12 cellular contexts compared by ENCODE assay signal in the genomic region with DNA sequence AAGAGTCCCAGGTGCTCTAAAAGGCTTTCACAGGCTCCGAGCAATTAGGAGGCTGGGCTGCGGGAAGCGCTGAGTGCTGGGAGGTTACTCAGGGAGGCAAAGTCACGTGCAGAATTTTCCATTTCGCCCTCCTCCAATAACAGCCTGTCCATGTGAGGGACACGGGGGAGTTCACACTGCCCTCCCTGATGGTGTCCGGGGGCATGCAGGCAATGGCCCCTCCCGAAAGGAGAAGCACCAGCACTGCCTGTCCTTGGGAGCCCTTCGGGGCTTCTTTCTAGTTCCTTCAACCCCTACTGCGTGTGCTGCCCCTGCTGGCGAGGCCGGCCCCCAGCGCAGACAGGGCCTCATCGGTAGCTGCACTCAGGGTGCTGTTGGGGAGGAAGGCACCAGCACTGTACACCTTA.
DNase-seq lines count a peak whose midpoint lies in the region; ATAC-seq and TF ChIP-seq lines count a peak whose summit lies in the region.
"Had no signal": no experiment of that assay in that cellular context is flagged by ENCODE, and none has a peak within 500 bp of the region (broad histone marks: within the 10 kb centered on the region; RNA-seq: fewer than 3 reads in every experiment).

No MANE protein-coding gene starts in this region.

- CTCF ChIA-PET in BJ (lab: Yijun Ruan, JAX) (no interaction called here), HCT116 (lab: Charles Lee) (no interaction called here)

- no peak overlapping the region for H2AFZ ChIP-seq in HCT116 (ENCODE audit: low read depth, low read length, poor library complexity, severe bottlenecking)

- H3K36me3 ChIP-seq in BJ (ENCODE audit: control insufficient read depth, insufficient read depth, low read length) (no peaks in the 10 kb centered on the region), HCT116 (ENCODE audit: control insufficient read depth in 1 of 2, insufficient read depth in 2 of 2, low read length in 2 of 2) (no peaks in the 10 kb centered on the region), lower lobe of right lung (no peaks in the 10 kb centered on the region)
- H3K36me3 ChIP-seq: right lobe of liver had no signal

- no peaks in the 10 kb centered on the region for H3K9me3 ChIP-seq in HCT116 (ENCODE audit: control insufficient read depth in 1 of 2, insufficient read depth in 1 of 2, low read depth in 1 of 2, low read length in 2 of 2)
- H3K9me3 ChIP-seq in lower lobe of right lung, result no peaks in the 10 kb centered on the region
- H3K9me3 ChIP-seq: right lobe of liver had no signal

- TF ChIP-seq POLR2A in HCT116 (IDR thresholded peaks at IDR 0.05; ENCODE audit: borderline replicate concordance, extremely low read depth, insufficient read depth, insufficient read length), result no peak

- peaks cover 2% of the 10 kb centered on the region; the same call in 1 of the 2 replicates for H3K27me3 ChIP-seq in BJ (ENCODE audit: control insufficient read depth, insufficient read depth, low read length)
- no peaks in the 10 kb centered on the region for H3K27me3 ChIP-seq in HCT116 (ENCODE audit: insufficient read depth, low read length)
- no peaks in the 10 kb centered on the region for H3K27me3 ChIP-seq in lower lobe of right lung (ENCODE audit: low read depth)
- H3K27me3 ChIP-seq: right lobe of liver had no signal

- ATAC-seq in HCT116 (peak; percentile 69), lower lobe of right lung (no peak), HG02973 (IDR thresholded peaks at IDR 0.05; ENCODE audit: unreplicated experiment) (no peak)
- ATAC-seq: activated naive CD8-positive, alpha-beta T cell treated with anti-CD3 and anti-CD28 coated beads, Interleukin-2, amount 50 U/mL, for 24 hours; right lobe of liver had no signal

- TF ChIP-seq CTCF in BJ (IDR thresholded peaks at IDR 0.05; ENCODE audit: insufficient read depth, low read depth, low read length), result 0 out of 2 replicates have a peak, but pooled peaks have one; percentile 7
- peak in 2 of 3 experiments; percentile 34 to 38; a peak in 4 of 6 replicates for TF ChIP-seq CTCF in HCT116 (IDR thresholded peaks at IDR 0.05 in 2 of 3, conservative IDR thresholded peaks at IDR 0.05 in 1 of 3; ENCODE audit: borderline replicate concordance in 1 of 3, insufficient read depth in 1 of 3, low read depth in 2 of 3, low read length in 2 of 3)
- TF ChIP-seq CTCF in lower lobe of right lung (IDR thresholded peaks at IDR 0.05), result no peak

- H3K4me3 ChIP-seq in BJ (ENCODE audit: low read depth, low read length) (no peak overlapping the region), HCT116 (replicated peaks in 1 of 2; ENCODE audit: low read depth in 1 of 2, low read length in 2 of 2) (no peak overlapping the region), lower lobe of right lung (no peak overlapping the region)
- H3K4me3 ChIP-seq: right lobe of liver had no signal

- no TSS peak for BruUV-seq in HCT116 (replicated peaks; lab: Mats Ljungman, UMichigan)

- no peaks in the 10 kb centered on the region for H3K79me2 ChIP-seq in HCT116 (ENCODE audit: insufficient read depth, low read length)

- peaks cover 0 to 6% of the 10 kb centered on the region in 2 experiments; a peak in 1 of 4 replicates for H3K4me1 ChIP-seq in HCT116 (ENCODE audit: control insufficient read depth in 1 of 2, insufficient read depth in 2 of 2, low read length in 2 of 2)
- H3K4me1 ChIP-seq in lower lobe of right lung, result peaks cover 16% of the 10 kb centered on the region
- H3K4me1 ChIP-seq: right lobe of liver had no signal

- H4K20me1 ChIP-seq in HCT116 (ENCODE audit: insufficient read depth), result no peaks in the 10 kb centered on the region

- RAD21 ChIA-PET in HCT116 (lab: Charles Lee; ENCODE audit: low non-redundant PET in 1 of 2, low total read pairs in 2 of 2, uncharacterized antibody in 2 of 2, unreplicated experiment in 2 of 2), result no interaction called here

- POLR2A ChIA-PET in BJ (lab: Charles Lee), result no interaction called here
- POLR2A ChIA-PET in HCT116 (lab: Charles Lee), result no interaction called here

- DNase-seq in BJ (ENCODE audit: low read depth) (no peak), HCT116 (ENCODE audit: low read depth, low spot score) (no peak), UCSD-AML1 (lab: John Stamatoyannopoulos, UW; ENCODE audit: unreplicated experiment) (peak; percentile 21), lower lobe of right lung (peak; percentile 21), SKM-1 treated with dmso at 0.1 percent for 144 hours (lab: John Stamatoyannopoulos, UW; ENCODE audit: unreplicated experiment) (no peak), cortex of kidney (lab: John Stamatoyannopoulos, UW) (no peak)
- no peak for DNase-seq in stimulated activated CD4-positive, alpha-beta T cell treated with anti-CD3 and anti-CD28 coated beads, Interleukin-4, amount 100 ng/mL, for 24 hours
- DNase-seq: activated naive CD8-positive, alpha-beta T cell treated with anti-CD3 and anti-CD28 coated beads, Interleukin-2, amount 50 U/mL, for 24 hours; GF-D8 had no signal

- H3K4me2 ChIP-seq in HCT116 (ENCODE audit: low read length), result no peak overlapping the region
- H3K4me2 ChIP-seq: KMS-11 had no signal

- TF ChIP-seq RAD21 in HCT116 (IDR thresholded peaks at IDR 0.05; ENCODE audit: low read depth), result no peak

- H3K9me2 ChIP-seq in HCT116 (ENCODE audit: insufficient read depth), result no peaks in the 10 kb centered on the region

- no peak overlapping the region for H3K9ac ChIP-seq in HCT116 (ENCODE audit: low read length)
- H3K9ac ChIP-seq: KMS-11 had no signal

- intact Hi-C loops in HCT116 (cut with micrococcal nuclease) (no loop called here), lower lobe of right lung (cut with DNase I) (no loop called here)

- H3K27ac ChIP-seq in HCT116 (ENCODE audit: low read depth, low read length) (no peak overlapping the region), lower lobe of right lung (no peak overlapping the region)
- H3K27ac ChIP-seq: KMS-11, right lobe of liver had no signal

TF ChIP-seq in HCT116, 20 proteins besides CTCF, POLR2A, EP300 and RAD21 (continues in another document):
- TF ChIP-seq EZH2phosphoT487 (IDR thresholded peaks at IDR 0.05; ENCODE audit: borderline replicate concordance) (no peak), POLR2AphosphoS5 (IDR thresholded peaks at IDR 0.05; ENCODE audit: low read depth, low read length) (no peak), ZNF274 (IDR thresholded peaks at IDR 0.05; ENCODE audit: low read depth, low read length) (no peak), ZFX (IDR thresholded peaks at IDR 0.05) (no peak), SIN3A (IDR thresholded peaks at IDR 0.05; ENCODE audit: low read depth) (no peak), TCF7L2 (IDR thresholded peaks at IDR 0.05; ENCODE audit: borderline replicate concordance, extremely low read depth, insufficient read depth, insufficient read length) (no peak), EGR1 (IDR thresholded peaks at IDR 0.05; ENCODE audit: low read depth) (no peak), FOSL1 (IDR thresholded peaks at IDR 0.05; ENCODE audit: low read depth) (no peak), ELF1 (IDR thresholded peaks at IDR 0.05; ENCODE audit: borderline replicate concordance, low read depth) (no peak), ZBTB33 (IDR thresholded peaks at IDR 0.05; ENCODE audit: extremely low read depth, insufficient replicate concordance, low read length) (no peak), CEBPB (IDR thresholded peaks at IDR 0.05; ENCODE audit: low read depth) (no peak), SRF (IDR thresholded peaks at IDR 0.05; ENCODE audit: low read depth) (no peak), MAX (IDR thresholded peaks at IDR 0.05) (no peak), EZH2 (IDR thresholded peaks at IDR 0.05) (no peak)
- TF ChIP-seq, protein P1, sequence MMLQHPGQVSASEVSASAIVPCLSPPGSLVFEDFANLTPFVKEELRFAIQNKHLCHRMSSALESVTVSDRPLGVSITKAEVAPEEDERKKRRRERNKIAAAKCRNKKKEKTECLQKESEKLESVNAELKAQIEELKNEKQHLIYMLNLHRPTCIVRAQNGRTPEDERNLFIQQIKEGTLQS (IDR thresholded peaks at IDR 0.05), result no peak

Comparison
In these comparisons a context has a peak if more than half of its experiments do, and no peak if none do; other contexts are left out.
1. DNase-seq: peak in UCSD-AML1 (single experiment) and lower lobe of right lung (single experiment); none in BJ (single experiment), HCT116 (single experiment), stimulated activated CD4-positive, alpha-beta T cell treated with anti-CD3 and anti-CD28 coated beads, Interleukin-4, amount 100 ng/mL, for 24 hours (single experiment), SKM-1 treated with dmso at 0.1 percent for 144 hours (single experiment) and cortex of kidney (single experiment).